Comparison of ENCODE assay signal across 1 cellular context in the genomic region with DNA sequence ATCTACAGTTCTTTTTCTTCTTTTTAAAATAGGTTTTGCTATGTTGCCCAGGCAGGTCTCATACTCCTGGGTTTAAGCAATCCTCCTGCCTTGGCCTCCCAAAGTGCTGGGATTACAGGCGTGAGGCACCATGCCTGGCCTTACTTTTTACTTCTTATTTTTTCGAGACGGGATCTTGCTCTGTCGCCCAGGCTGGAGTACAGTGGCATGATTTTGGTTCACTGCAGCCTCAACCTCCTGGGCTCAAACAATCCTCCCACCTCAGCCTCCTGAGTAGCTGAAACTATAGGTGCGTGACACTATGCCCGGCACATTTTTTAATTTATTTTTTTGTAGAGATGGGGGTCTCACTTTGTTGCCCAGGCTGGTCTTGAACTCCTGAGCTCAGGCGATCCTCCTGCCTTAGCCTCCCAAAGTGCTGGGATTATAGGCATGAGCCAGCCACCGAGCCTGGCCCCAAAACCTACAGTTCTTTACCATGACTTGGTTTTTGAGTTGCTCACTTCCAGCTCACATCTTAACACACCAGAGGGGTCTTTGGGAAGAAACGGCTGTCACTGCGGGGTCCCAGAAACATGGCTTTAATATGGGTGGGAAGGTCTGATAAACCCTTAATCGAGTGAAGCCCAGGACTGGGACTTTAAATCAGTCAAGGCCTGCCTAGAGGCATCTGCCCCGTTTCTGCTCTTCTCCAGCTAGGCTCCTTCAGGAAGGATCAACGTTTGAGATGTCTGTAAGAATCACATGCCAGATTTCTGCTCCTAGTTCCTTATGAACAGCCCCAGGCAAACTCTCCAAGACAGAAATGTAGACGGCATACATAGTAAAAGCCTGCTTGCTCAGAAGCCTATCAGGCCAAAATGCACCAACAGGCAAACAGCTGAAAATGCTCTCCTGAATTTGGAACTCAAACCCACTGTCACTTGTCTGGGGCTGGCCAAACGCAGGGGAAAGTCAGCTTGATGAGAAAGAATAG.
TF ChIP-seq lines count a peak whose summit lies in the region.

No MANE protein-coding gene starts in this region.

TF ChIP-seq in HCT116, 20 proteins besides CTCF, POLR2A, EP300 and RAD21:
- TF ChIP-seq JUND (IDR thresholded peaks at IDR 0.05) (no peak), FOSL1 (IDR thresholded peaks at IDR 0.05; ENCODE audit: low read depth) (no peak), SRF (IDR thresholded peaks at IDR 0.05; ENCODE audit: low read depth) (no peak), CEBPB (IDR thresholded peaks at IDR 0.05; ENCODE audit: low read depth) (no peak), POLR2AphosphoS5 (IDR thresholded peaks at IDR 0.05; ENCODE audit: low read depth, low read length) (no peak)
